In genomic region chr9:71131145-71131544, GRCh38 we compare ENCODE assay signal across 25 cellular contexts. TPM values are rescaled to one million over a fixed set of nuclear protein-coding genes. Genes with fewer than 3 reads are reported as not detected.
"Had no signal": no experiment of that assay in that cellular context is flagged by ENCODE, and none has a peak within 500 bp of the region (broad histone marks: within the 10 kb centered on the region; RNA-seq: fewer than 3 reads in every experiment).

No MANE protein-coding gene starts in this region.

- DNase-seq: hypothalamus; immature natural killer cell; kidney; left ventricle myocardium inferior; mesendoderm; naive B cell; natural killer cell; nephron progenitor cell; ovary; right lobe of liver; stimulated activated CD4-positive, alpha-beta T cell treated with anti-CD3 and anti-CD28 coated beads, Interleukin-12 subunit alpha, Interleukin-12 subunit beta, amount 100 ng/mL, for 4 hours; stimulated activated CD4-positive, alpha-beta T cell treated with anti-CD3 and anti-CD28 coated beads, Interleukin-15, amount 100 ng/mL, for 24 hours; stimulated activated CD4-positive, alpha-beta T cell treated with anti-CD3 and anti-CD28 coated beads, Interleukin-2, amount 100 ng/mL, for 24 hours; stimulated activated CD4-positive, alpha-beta T cell treated with anti-CD3 and anti-CD28 coated beads, Interleukin-4, amount 100 ng/mL, for 1 hour; stimulated activated naive B cell treated with anti-CD40 and anti-IgM and Interleukin-4, amounts not matched to agents 10 μg/mL and 1 μg/mL and 100 μg/mL, for 72 hours; stimulated activated naive CD8-positive, alpha-beta T cell treated with anti-CD3 and anti-CD28 coated beads, Interleukin-15, Interleukin-2, amounts not matched to agents 100 U/mL and 50 U/mL, for 24 hours; stomach; testis; thyroid gland; transverse colon; upper lobe of left lung had no signal

- ATAC-seq: natural killer cell; right lobe of liver; stimulated activated naive B cell treated with anti-CD40 and anti-IgM and Interleukin-4, amounts not matched to agents 10 μg/mL and 1 μg/mL and 100 μg/mL, for 72 hours; stimulated activated naive CD8-positive, alpha-beta T cell treated with anti-CD3 and anti-CD28 coated beads, Interleukin-15, Interleukin-2, amounts not matched to agents 100 U/mL and 50 U/mL, for 24 hours had no signal

- H3K36me3 ChIP-seq: left ventricle myocardium inferior, ovary, right atrium auricular region, right lobe of liver, stomach, thyroid gland, transverse colon, upper lobe of left lung, vagina had no signal

- H3K9me3 ChIP-seq: left ventricle myocardium inferior, ovary, right atrium auricular region, right lobe of liver, stomach, testis, thyroid gland, transverse colon, upper lobe of left lung, vagina had no signal

- H3K27me3 ChIP-seq: ovary, right atrium auricular region, right lobe of liver, stomach, testis, thyroid gland, transverse colon, upper lobe of left lung, vagina had no signal

- H3K27ac ChIP-seq: left ventricle myocardium inferior, ovary, right atrium auricular region, right lobe of liver, stomach, testis, thyroid gland, transverse colon, upper lobe of left lung, vagina had no signal

- H3K4me3 ChIP-seq: left ventricle myocardium inferior, lung, ovary, right atrium auricular region, right lobe of liver, stomach, testis, thyroid gland, transverse colon, upper lobe of left lung, vagina had no signal

- H3K4me1 ChIP-seq: left ventricle myocardium inferior, right atrium auricular region, right lobe of liver, stomach, testis, thyroid gland, transverse colon, upper lobe of left lung, vagina had no signal

RNA-seq across cellular contexts. Expression of gene TRPM3, which starts 9.7 kb away (rescaled TPM):
- total RNA-seq: mononuclear cell, natural killer cell had no signal
